1 cellular context compared by ENCODE assay signal in genomic region chr12:100633082-100633785, GRCh38. TPM values are rescaled to one million over a fixed set of nuclear protein-coding genes. Genes with fewer than 3 reads are reported as not detected.
"Had no signal": no experiment of that assay in that cellular context is flagged by ENCODE, and none has a peak within 500 bp of the region (broad histone marks: within the 10 kb centered on the region; RNA-seq: fewer than 3 reads in every experiment).

No MANE protein-coding gene starts in this region.

RNA-seq across cellular contexts. Expression of gene GAS2L3, which starts 59.8 kb away (rescaled TPM):
- polyA plus RNA-seq: naive thymus-derived CD4-positive, alpha-beta T cell had no signal
